8 cellular contexts compared by ENCODE assay signal in genomic region chr11:68584097-68584496, GRCh38.
A peak's percentile ranks its signal among the peaks of the same experiment; 100 is the strongest.
DNase-seq lines count a peak whose midpoint lies in the region; ATAC-seq, FAIRE-seq and TF ChIP-seq lines count a peak whose summit lies in the region.

No MANE protein-coding gene starts in this region.

- H3K4me1 ChIP-seq in HEK293 (ENCODE audit: control insufficient read depth, insufficient read depth, low read length) (no peaks in the 10 kb centered on the region), GM12878 (ENCODE audit: control insufficient read depth, insufficient read depth, low read length) (no peaks in the 10 kb centered on the region), HepG2 (ENCODE audit: insufficient read depth, low read length) (no peaks in the 10 kb centered on the region)

- H2AFZ ChIP-seq in GM12878 (ENCODE audit: control insufficient read depth, low read depth, low read length) = no peak overlapping the region
- H2AFZ ChIP-seq in HepG2 (ENCODE audit: low read length) = no peak overlapping the region

- peaks cover 0 to 64% of the 10 kb centered on the region in 2 experiments; a peak in 2 of 3 replicates for H3K36me3 ChIP-seq in HEK293 (ENCODE audit: control insufficient read depth in 2 of 2, insufficient read depth in 1 of 2, low read length in 2 of 2)
- peaks cover 21 to 27% of the 10 kb centered on the region in 2 experiments for H3K36me3 ChIP-seq in GM12878 (ENCODE audit: control insufficient read depth in 2 of 2, insufficient read depth in 2 of 2, low read length in 1 of 2)
- H3K36me3 ChIP-seq in HepG2 (replicated peaks in 1 of 2; ENCODE audit: control insufficient read depth in 1 of 2, insufficient read depth in 2 of 2, low read length in 2 of 2) = peaks cover 24 to 70% of the 10 kb centered on the region in 2 experiments; a peak in 4 of 5 replicates

- BruUV-seq in GM12878 (replicated peaks; lab: Mats Ljungman, UMichigan) = no TSS peak
- no TSS peak for BruUV-seq in HepG2 (replicated peaks; lab: Mats Ljungman, UMichigan)

- TF ChIP-seq CTCF in C4-2B (conservative IDR thresholded peaks at IDR 0.05) (peak; percentile 83), HEK293 (tag by site-specific recombination; IDR thresholded peaks at IDR 0.05) (peak; percentile 38; the same call in 1 of the 2 replicates), GM12878 (IDR thresholded peaks at IDR 0.05 in 2 of 3, conservative IDR thresholded peaks at IDR 0.05 in 1 of 3; ENCODE audit: control insufficient read depth in 2 of 3, extremely low read depth in 1 of 3, insufficient read depth in 1 of 3, low read depth in 3 of 3, low read length in 3 of 3) (peak; percentile 49 to 77 (median 75)), HepG2 (CRISPR knock-in tag; IDR thresholded peaks at IDR 0.05) (peak; percentile 71)

- H3K4me3 ChIP-seq in HEK293 (ENCODE audit: low read depth, low read length) = no peak overlapping the region
- H3K4me3 ChIP-seq in GM12878 = no peak overlapping the region
- H3K4me3 ChIP-seq in HepG2 (replicated peaks in 1 of 3; ENCODE audit: insufficient read depth in 1 of 3, low read depth in 2 of 3, low read length in 3 of 3) = no peak overlapping the region

- DNase-seq in T-helper 2 cell (peak; percentile 10 to 57 (median 36)), GM12878 (ENCODE audit: low read depth, low spot score) (no peak), HepG2 (ENCODE audit: low spot score) (peak; percentile 15), hepatic stellate cell (ENCODE audit: low spot score) (no peak), HPDE6-E6E7 (ENCODE audit: extremely low spot score) (no peak)
- peak; percentile 5 to 13 for DNase-seq in stimulated activated CD8-positive, alpha-beta memory T cell treated with anti-CD3 and anti-CD28 coated beads, Interleukin-15, amount 100 ng/mL, for 4 hours (ENCODE audit: low read depth in 2 of 2)

- no peak for FAIRE-seq in GM12878 (lab: Jason Lieb, UNC)
- FAIRE-seq in HepG2 (lab: Jason Lieb, UNC) = no peak

- no peaks in the 10 kb centered on the region for H3K27me3 ChIP-seq in GM12878 (replicated peaks in 1 of 2; ENCODE audit: control insufficient read depth in 2 of 2, insufficient read depth in 2 of 2, low read length in 1 of 2)
- no peaks in the 10 kb centered on the region for H3K27me3 ChIP-seq in HepG2 (ENCODE audit: control insufficient read depth in 1 of 2, insufficient read depth in 2 of 2, low read length in 2 of 2)

- TF ChIP-seq RAD21 in GM12878 (IDR thresholded peaks at IDR 0.05; ENCODE audit: insufficient read depth, low read depth, low read length) (peak; percentile 34; the same call in 1 of the 2 replicates), HepG2 (CRISPR knock-in tag; IDR thresholded peaks at IDR 0.05) (0 out of 2 replicates have a peak, but pooled peaks have one; percentile 30)

- whole genome bisulfite sequencing in GM12878 (ENCODE audit: insufficient coverage, insufficient replicate concordance, low lambda C conversion rate, missing lambda C conversion rate) = 53% methylated on average over 6 of the region's 6 CpGs
- WGBS in HepG2 (ENCODE audit: low lambda C conversion rate) = 82% methylated on average over 3 of the region's 6 CpGs

- H4K20me1 ChIP-seq in GM12878 (ENCODE audit: control insufficient read depth, insufficient read depth) (no peaks in the 10 kb centered on the region), HepG2 (ENCODE audit: insufficient read depth, low read length) (no peaks in the 10 kb centered on the region)

- SMC1A ChIA-PET in GM12878 (lab: Charles Lee; ENCODE audit: uncharacterized antibody, unreplicated experiment) = interaction anchor here (0.9 to 2.1 kb wide), 4 partner anchors 9 to 259 kb away, joined by 3 to 7 read pairs (median 4); no protein-coding TSS in a partner anchor

- ATAC-seq in GM12878 (peak; percentile 95), HepG2 (peak; percentile 75)

- in situ Hi-C loops in GM12878 (cut with MboI) (no loop called here), HepG2 (cut with HindIII; ENCODE audit: extremely low pct_ligation_motif_present, low pct_unique_long_range_greater_than_20kb) (no loop called here)

- TF ChIP-seq POLR2A in GM12878 (IDR thresholded peaks at IDR 0.05; ENCODE audit: low read depth, low read length) = no peak
- TF ChIP-seq POLR2A in HepG2 (IDR thresholded peaks at IDR 0.05; ENCODE audit: insufficient read depth in 1 of 2, low read depth in 2 of 2, low read length in 2 of 2) = no peak

- H3K9ac ChIP-seq in GM12878 (ENCODE audit: control insufficient read depth, insufficient read depth, low read length) (no peak overlapping the region), HepG2 (ENCODE audit: insufficient read depth, low read depth, low read length) (no peak overlapping the region)

- POLR2A ChIA-PET in HEK293 (lab: Yijun Ruan, JAX) = no interaction called here
- POLR2A ChIA-PET in GM12878 (lab: Charles Lee) = no interaction called here
- POLR2A ChIA-PET in HepG2 (lab: Yijun Ruan, JAX) = no interaction called here

- no peak overlapping the region for H3K4me2 ChIP-seq in GM12878 (ENCODE audit: control insufficient read depth, insufficient read depth)
- no peak overlapping the region for H3K4me2 ChIP-seq in HepG2 (ENCODE audit: low read depth, low read length)

- RAD21 ChIA-PET in GM12878 (lab: Charles Lee; ENCODE audit: unreplicated experiment) = no interaction called here

- TF ChIP-seq EP300 in GM12878 (IDR thresholded peaks at IDR 0.05; ENCODE audit: borderline replicate concordance in 1 of 2, control insufficient read depth in 1 of 2, low read depth in 2 of 2, low read length in 2 of 2) = no peak
- TF ChIP-seq EP300 in HepG2 (IDR thresholded peaks at IDR 0.05; ENCODE audit: low read depth in 2 of 2, low read length in 2 of 2) = no peak
- TF ChIP-seq EP300 in HepG2 (CRISPR knock-in tag; IDR thresholded peaks at IDR 0.05; ENCODE audit: borderline replicate concordance) = no peak

- intact Hi-C loops in GM12878 (cut with micrococcal nuclease; ENCODE audit: unreplicated experiment) = loop anchor here (5.0 kb wide), 1 partner anchor 258 kb away; the partner anchor contains the start of gene CPT1A
- intact Hi-C loops in HepG2 (cut with micrococcal nuclease; ENCODE audit: unreplicated experiment) = no loop called here

- CTCF ChIA-PET in HEK293 (lab: Yijun Ruan, JAX) (interaction anchor here (0.5 to 4.7 kb wide), 27 partner anchors 10 to 366 kb away, joined by 3 to 39 read pairs (median 4); no protein-coding TSS in a partner anchor), GM12878 (lab: Yijun Ruan, JAX) (interaction anchor here (0.6 to 2.5 kb wide), 21 partner anchors 9 to 1086 kb away, joined by 3 to 13 read pairs (median 4); no protein-coding TSS in a partner anchor), HepG2 (lab: Yijun Ruan, JAX; ENCODE audit: low intra/inter-chr PET ratio, low total read pairs) (no interaction called here)

- no peaks in the 10 kb centered on the region for H3K9me3 ChIP-seq in HEK293 (ENCODE audit: control insufficient read depth, insufficient read depth, low read depth, low read length)
- H3K9me3 ChIP-seq in GM12878 (replicated peaks; ENCODE audit: control insufficient read depth, insufficient read depth, low read length) = no peaks in the 10 kb centered on the region
- H3K9me3 ChIP-seq in HepG2 (ENCODE audit: low read length) = no peaks in the 10 kb centered on the region

- H3K79me2 ChIP-seq in GM12878 (ENCODE audit: control insufficient read depth, insufficient read depth, low read length) (no peaks in the 10 kb centered on the region), HepG2 (ENCODE audit: insufficient read depth, low read length) (no peaks in the 10 kb centered on the region)

- H3K27ac ChIP-seq in C4-2B (no peak overlapping the region), HEK293 (ENCODE audit: extremely low read depth, low read depth, low read length) (no peak overlapping the region), GM12878 (ENCODE audit: control insufficient read depth, insufficient read depth) (no peak overlapping the region), HepG2 (ENCODE audit: extremely low read length, insufficient read depth, low read length) (no peak overlapping the region)

TF ChIP-seq in HEK293, 187 proteins besides CTCF, POLR2A, EP300 and RAD21 (continues in another document):
- TF ChIP-seq INSM2 (tag by site-specific recombination; IDR thresholded peaks at IDR 0.05) = no peak

TF ChIP-seq in GM12878, 131 proteins besides CTCF, POLR2A, EP300 and RAD21:
- TF ChIP-seq SPI1 (IDR thresholded peaks at IDR 0.05; ENCODE audit: borderline replicate concordance, insufficient read depth, low read depth, low read length) (peak; percentile 18; the same call in 1 of the 2 replicates), SMAD5 (IDR thresholded peaks at IDR 0.05; ENCODE audit: low read depth) (no peak), SMC3 (IDR thresholded peaks at IDR 0.05; ENCODE audit: borderline replicate concordance, low read length) (peak; percentile 18; the same call in 1 of the 2 replicates)
TF ChIP-seq in GM12878: peak in this region for 2.

TF ChIP-seq in HepG2, 621 proteins besides CTCF, POLR2A, EP300 and RAD21 (continues in another document):
- no peak for TF ChIP-seq SIX4 (CRISPR knock-in tag; IDR thresholded peaks at IDR 0.05)
- TF ChIP-seq STAG1 (CRISPR knock-in tag; IDR thresholded peaks at IDR 0.05) = 0 out of 2 replicates have a peak, but pooled peaks have one; percentile 38
- no peak for TF ChIP-seq ZNF224 (CRISPR knock-in tag; IDR thresholded peaks at IDR 0.05)
- TF ChIP-seq HNF4A (CRISPR knock-in tag; IDR thresholded peaks at IDR 0.05) = no peak
- TF ChIP-seq ZBTB38 (CRISPR knock-in tag; IDR thresholded peaks at IDR 0.05) = no peak
- peak; percentile 39 for TF ChIP-seq XRCC5 (optimal IDR thresholded peaks at IDR 0.05; ENCODE audit: low read length)

Comparison
In these comparisons a context has a peak if more than half of its experiments do, and no peak if none do; other contexts are left out.
1. DNase-seq: peak in T-helper 2 cell (5 of 5), HepG2 (single experiment) and stimulated activated CD8-positive, alpha-beta memory T cell treated with anti-CD3 and anti-CD28 coated beads, Interleukin-15, amount 100 ng/mL, for 4 hours (2 of 2); none in GM12878 (single experiment), hepatic stellate cell (single experiment) and HPDE6-E6E7 (single experiment).
2. Peak in every context shown above with its lines, with median percentiles within 50 percentile points of each other: CTCF ChIP-seq.